In genomic region chr2:177161741-177162440, GRCh38 we compare ENCODE assay signal across 8 cellular contexts. TPM values are rescaled to one million over a fixed set of nuclear protein-coding genes. Genes with fewer than 3 reads are reported as not detected.
DNase-seq lines count a peak whose midpoint lies in the region; ATAC-seq and TF ChIP-seq lines count a peak whose summit lies in the region.

No MANE protein-coding gene starts in this region.

- no peak overlapping the region for H3K4me3 ChIP-seq in thoracic aorta

- ATAC-seq in HG03354 (IDR thresholded peaks at IDR 0.05; ENCODE audit: poor library complexity, severe bottlenecking, unreplicated experiment) (peak; percentile 31), SK-N-SH treated with all-trans-retinoic acid at 6 μM for 48 hours (peak; percentile 75), thoracic aorta (ENCODE audit: insufficient number of reproducible peaks, low FRiP score, low read depth) (no peak), HG02981 (IDR thresholded peaks at IDR 0.05; ENCODE audit: unreplicated experiment) (no peak), GM19455 (IDR thresholded peaks at IDR 0.05; ENCODE audit: unreplicated experiment) (no peak), GM19035 (IDR thresholded peaks at IDR 0.05; ENCODE audit: unreplicated experiment) (no peak)

- peaks cover 7 to 15% of the 10 kb centered on the region in 2 donors for H3K4me1 ChIP-seq in thoracic aorta (ENCODE audit: control insufficient read depth in 1 of 2, low read depth in 2 of 2)

- no peak overlapping the region for H3K27ac ChIP-seq in thoracic aorta

- peak; percentile 67 for DNase-seq in DMS53 treated with DMSO at 0.1 percent for 48 hours (lab: John Stamatoyannopoulos, UW; ENCODE audit: unreplicated experiment)
- DNase-seq in germinal center (ENCODE audit: low spot score), result peak; percentile 27
- no peak for DNase-seq in thoracic aorta (ENCODE audit: low spot score)

- H3K9me3 ChIP-seq in thoracic aorta, result no peaks in the 10 kb centered on the region

- TF ChIP-seq CTCF in thoracic aorta (IDR thresholded peaks at IDR 0.05), result peak; percentile 39

- no peaks in the 10 kb centered on the region for H3K36me3 ChIP-seq in thoracic aorta

- no peaks in the 10 kb centered on the region for H3K27me3 ChIP-seq in thoracic aorta (replicated peaks; ENCODE audit: insufficient read depth)

TF ChIP-seq in SK-N-SH treated with all-trans-retinoic acid at 6 μM for 48 hours, 23 proteins besides CTCF, POLR2A, EP300 and RAD21:
- TF ChIP-seq, protein P1, sequence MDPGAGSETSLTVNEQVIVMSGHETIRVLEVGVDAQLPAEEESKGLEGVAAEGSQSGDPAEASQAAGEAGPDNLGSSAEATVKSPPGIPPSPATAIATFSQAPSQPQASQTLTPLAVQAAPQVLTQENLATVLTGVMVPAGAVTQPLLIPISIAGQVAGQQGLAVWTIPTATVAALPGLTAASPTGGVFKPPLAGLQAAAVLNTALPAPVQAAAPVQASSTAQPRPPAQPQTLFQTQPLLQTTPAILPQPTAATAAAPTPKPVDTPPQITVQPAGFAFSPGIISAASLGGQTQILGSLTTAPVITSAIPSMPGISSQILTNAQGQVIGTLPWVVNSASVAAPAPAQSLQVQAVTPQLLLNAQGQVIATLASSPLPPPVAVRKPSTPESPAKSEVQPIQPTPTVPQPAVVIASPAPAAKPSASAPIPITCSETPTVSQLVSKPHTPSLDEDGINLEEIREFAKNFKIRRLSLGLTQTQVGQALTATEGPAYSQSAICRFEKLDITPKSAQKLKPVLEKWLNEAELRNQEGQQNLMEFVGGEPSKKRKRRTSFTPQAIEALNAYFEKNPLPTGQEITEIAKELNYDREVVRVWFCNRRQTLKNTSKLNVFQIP (CRISPR knock-in tag; IDR thresholded peaks at IDR 0.05; ENCODE audit: borderline replicate concordance, low read depth), result no peak
- TF ChIP-seq ZC3H10 (CRISPR knock-in tag; IDR thresholded peaks at IDR 0.05) (no peak), OSR1 (CRISPR knock-in tag; IDR thresholded peaks at IDR 0.05) (no peak), ISL1 (CRISPR knock-in tag; IDR thresholded peaks at IDR 0.05) (no peak), GLIS3 (CRISPR knock-in tag; IDR thresholded peaks at IDR 0.05) (no peak), BACH2 (CRISPR knock-in tag; IDR thresholded peaks at IDR 0.05; ENCODE audit: borderline replicate concordance) (no peak), ZNF565 (CRISPR knock-in tag; conservative IDR thresholded peaks at IDR 0.05; ENCODE audit: low read depth) (no peak), RARB (CRISPR knock-in tag; IDR thresholded peaks at IDR 0.05) (no peak), TOX (CRISPR knock-in tag; IDR thresholded peaks at IDR 0.05; ENCODE audit: borderline replicate concordance) (no peak), ZNF8 (CRISPR knock-in tag; IDR thresholded peaks at IDR 0.05) (no peak), TSHZ2 (CRISPR knock-in tag; IDR thresholded peaks at IDR 0.05) (no peak), SNAI2 (CRISPR knock-in tag; IDR thresholded peaks at IDR 0.05) (no peak), PPARA (CRISPR knock-in tag; IDR thresholded peaks at IDR 0.05; ENCODE audit: borderline replicate concordance) (no peak), ZNF70 (CRISPR knock-in tag; IDR thresholded peaks at IDR 0.05) (no peak)
- TF ChIP-seq, protein P2, sequence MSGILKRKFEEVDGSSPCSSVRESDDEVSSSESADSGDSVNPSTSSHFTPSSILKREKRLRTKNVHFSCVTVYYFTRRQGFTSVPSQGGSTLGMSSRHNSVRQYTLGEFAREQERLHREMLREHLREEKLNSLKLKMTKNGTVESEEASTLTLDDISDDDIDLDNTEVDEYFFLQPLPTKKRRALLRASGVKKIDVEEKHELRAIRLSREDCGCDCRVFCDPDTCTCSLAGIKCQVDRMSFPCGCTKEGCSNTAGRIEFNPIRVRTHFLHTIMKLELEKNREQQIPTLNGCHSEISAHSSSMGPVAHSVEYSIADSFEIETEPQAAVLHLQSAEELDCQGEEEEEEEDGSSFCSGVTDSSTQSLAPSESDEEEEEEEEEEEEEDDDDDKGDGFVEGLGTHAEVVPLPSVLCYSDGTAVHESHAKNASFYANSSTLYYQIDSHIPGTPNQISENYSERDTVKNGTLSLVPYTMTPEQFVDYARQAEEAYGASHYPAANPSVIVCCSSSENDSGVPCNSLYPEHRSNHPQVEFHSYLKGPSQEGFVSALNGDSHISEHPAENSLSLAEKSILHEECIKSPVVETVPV (CRISPR knock-in tag; IDR thresholded peaks at IDR 0.05), result no peak
- TF ChIP-seq, protein P3, sequence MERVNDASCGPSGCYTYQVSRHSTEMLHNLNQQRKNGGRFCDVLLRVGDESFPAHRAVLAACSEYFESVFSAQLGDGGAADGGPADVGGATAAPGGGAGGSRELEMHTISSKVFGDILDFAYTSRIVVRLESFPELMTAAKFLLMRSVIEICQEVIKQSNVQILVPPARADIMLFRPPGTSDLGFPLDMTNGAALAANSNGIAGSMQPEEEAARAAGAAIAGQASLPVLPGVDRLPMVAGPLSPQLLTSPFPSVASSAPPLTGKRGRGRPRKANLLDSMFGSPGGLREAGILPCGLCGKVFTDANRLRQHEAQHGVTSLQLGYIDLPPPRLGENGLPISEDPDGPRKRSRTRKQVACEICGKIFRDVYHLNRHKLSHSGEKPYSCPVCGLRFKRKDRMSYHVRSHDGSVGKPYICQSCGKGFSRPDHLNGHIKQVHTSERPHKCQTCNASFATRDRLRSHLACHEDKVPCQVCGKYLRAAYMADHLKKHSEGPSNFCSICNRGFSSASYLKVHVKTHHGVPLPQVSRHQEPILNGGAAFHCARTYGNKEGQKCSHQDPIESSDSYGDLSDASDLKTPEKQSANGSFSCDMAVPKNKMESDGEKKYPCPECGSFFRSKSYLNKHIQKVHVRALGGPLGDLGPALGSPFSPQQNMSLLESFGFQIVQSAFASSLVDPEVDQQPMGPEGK (CRISPR knock-in tag; IDR thresholded peaks at IDR 0.05; ENCODE audit: borderline replicate concordance), result no peak

RNA-seq across cellular contexts. Expression of gene HNRNPA3, which starts 50.7 kb away (rescaled TPM):
- 10 to 100 TPM; 60.1 to 98.4 TPM for total RNA-seq in thoracic aorta

Comparison
In these comparisons a context has a peak if more than half of its experiments do, and no peak if none do; other contexts are left out.
1. ATAC-seq: peak in HG03354 (single experiment) and SK-N-SH treated with all-trans-retinoic acid at 6 μM for 48 hours (single experiment); none in thoracic aorta (single experiment), HG02981 (single experiment), GM19455 (single experiment) and GM19035 (single experiment).